ENCODE assay signal across 15 cellular contexts in the genomic region with DNA sequence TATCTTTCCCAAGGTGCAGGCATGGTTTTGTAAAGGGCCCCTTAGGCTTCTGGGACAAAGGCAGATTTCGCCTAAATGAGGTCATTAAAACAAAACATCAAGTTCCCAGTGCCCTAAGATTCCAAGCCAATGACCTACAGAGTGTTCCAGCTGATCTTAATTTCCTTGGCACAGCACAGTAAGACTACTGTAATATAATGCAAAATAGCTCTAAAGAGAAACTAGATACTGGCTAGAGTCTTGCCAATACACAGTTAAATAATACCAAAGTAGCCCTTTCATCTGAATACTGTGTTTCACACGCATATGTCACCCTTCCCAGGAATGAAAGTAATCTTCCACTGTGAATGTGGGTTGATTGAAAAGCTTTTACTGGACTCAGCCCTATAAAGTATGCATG. TPM values are rescaled to one million over a fixed set of nuclear protein-coding genes. Genes with fewer than 3 reads are reported as not detected.
DNase-seq lines count a peak whose midpoint lies in the region; ATAC-seq and TF ChIP-seq lines count a peak whose summit lies in the region.
"Had no signal": no experiment of that assay in that cellular context is flagged by ENCODE, and none has a peak within 500 bp of the region (broad histone marks: within the 10 kb centered on the region; RNA-seq: fewer than 3 reads in every experiment).

No MANE protein-coding gene starts in this region.

- H3K4me1 ChIP-seq in transverse colon, result no peaks in the 10 kb centered on the region
- H3K4me1 ChIP-seq: testis had no signal

- peak overlapping the region in 3 of 4 donors; percentile 11 to 46 (median 20) for H3K27ac ChIP-seq in transverse colon
- H3K27ac ChIP-seq: testis had no signal

- no peak for TF ChIP-seq POLR2A in transverse colon (IDR thresholded peaks at IDR 0.05)

- H3K9me3 ChIP-seq in transverse colon, result no peaks in the 10 kb centered on the region
- H3K9me3 ChIP-seq: testis had no signal

- in situ Hi-C loops in transverse colon (cut with MboI; ENCODE audit: low pct_ligation_motif_present in 1 of 4, low pct_unique_long_range_greater_than_20kb in 1 of 4, low sequenced_read_pairs in 3 of 4), result no loop called here

- H3K4me3 ChIP-seq in transverse colon, result no peak overlapping the region
- H3K4me3 ChIP-seq: testis had no signal

- WGBS in transverse colon (ENCODE audit: low coverage in 1 of 2), 2 donors, result 30 to 47% methylated on average over 2 of the region's 2 CpGs

- no peaks in the 10 kb centered on the region for H3K27me3 ChIP-seq in transverse colon
- H3K27me3 ChIP-seq: testis had no signal

- DNase-seq in LHCN-M2 (ENCODE audit: low read depth) (peak; percentile 58), brain pericyte (ENCODE audit: low read depth, low spot score) (peak; percentile 29), left lobe of liver (ENCODE audit: low spot score) (no peak), transverse colon (no peak), SKM-1 (lab: John Stamatoyannopoulos, UW; ENCODE audit: unreplicated experiment) (no peak)
- DNase-seq: activated CD8-positive, alpha-beta memory T cell treated with anti-CD3 and anti-CD28 coated beads for 24 hours; activated naive CD4-positive, alpha-beta T cell; Calu3; KG1; NCI-H146; NCI-H526; testis had no signal

- intact Hi-C loops in transverse colon (cut with DNase I; ENCODE audit: low total_unique reads), result no loop called here

- H3K36me3 ChIP-seq in transverse colon, result no peaks in the 10 kb centered on the region

- no peak for TF ChIP-seq CTCF in transverse colon (IDR thresholded peaks at IDR 0.05)

- TF ChIP-seq EP300 in transverse colon (IDR thresholded peaks at IDR 0.05; ENCODE audit: low read depth), result no peak

- peak; percentile 23 for ATAC-seq in left lobe of liver
- ATAC-seq in HG02642 (IDR thresholded peaks at IDR 0.05; ENCODE audit: poor library complexity, unreplicated experiment), result no peak
- ATAC-seq in GM19035 (IDR thresholded peaks at IDR 0.05; ENCODE audit: unreplicated experiment), result no peak
- ATAC-seq: esophagus mucosa had no signal

RNA-seq across cellular contexts. Expression of a gene that starts 14.7 kb away (rescaled TPM):
- 0.34 and 0.77 TPM in 2 replicates for total RNA-seq in LHCN-M2 (2014; rRNA removed)
- 0.39 TPM for polyA plus RNA-seq in LHCN-M2 (2012)
- 39.3 TPM for total RNA-seq in left lobe of liver
- total RNA-seq in transverse colon, result 1 to 10 TPM in 2 of 4 donors, not detected in 2; 2.5 to 3.4 TPM

Comparison
In these comparisons a context has a peak if more than half of its experiments do, and no peak if none do; other contexts are left out.
1. DNase-seq: peak in LHCN-M2 (single experiment) and brain pericyte (single experiment); none in left lobe of liver (single experiment), transverse colon (single experiment) and SKM-1 (single experiment).